ENCODE assay signal across 1 cellular context in the genomic region with DNA sequence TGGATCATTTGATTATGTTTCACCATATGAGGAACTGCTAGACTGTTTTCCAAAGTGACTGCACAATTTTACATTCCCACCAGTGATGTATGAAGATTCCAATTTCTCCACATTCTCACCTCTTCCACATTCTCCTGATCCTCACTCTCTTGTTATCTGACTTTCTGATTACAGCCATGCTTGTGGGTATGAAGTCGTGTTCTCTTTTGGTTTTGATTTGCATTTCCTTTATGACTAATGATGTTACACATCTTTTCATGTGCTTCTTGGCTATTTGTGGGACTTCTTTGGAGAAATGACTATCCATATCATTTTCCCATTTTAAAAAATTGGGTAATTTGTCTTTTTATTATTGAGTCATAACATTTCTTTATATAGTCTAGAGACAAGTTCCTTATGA.
A peak's percentile ranks its signal among the peaks of the same experiment; 100 is the strongest.
TF ChIP-seq lines count a peak whose summit lies in the region.

No MANE protein-coding gene starts in this region.

TF ChIP-seq in GM12878, 131 proteins besides CTCF, POLR2A, EP300 and RAD21:
- TF ChIP-seq IRF4 (IDR thresholded peaks at IDR 0.05; ENCODE audit: low read depth, low read length) (0 out of 2 replicates have a peak, but pooled peaks have one; percentile 21), MEF2A (IDR thresholded peaks at IDR 0.05; ENCODE audit: insufficient read depth, low read depth, low read length) (0 out of 2 replicates have a peak, but pooled peaks have one; percentile 20), IKZF2 (IDR thresholded peaks at IDR 0.05) (peak; percentile 40 to 59), SREBF1 (IDR thresholded peaks at IDR 0.05; ENCODE audit: low read length) (no peak), HDAC6 (IDR thresholded peaks at IDR 0.05; ENCODE audit: unreplicated experiment) (no peak), RUNX3 (IDR thresholded peaks at IDR 0.05; ENCODE audit: low read length) (peak; percentile 65), FOXM1 (IDR thresholded peaks at IDR 0.05; ENCODE audit: low read depth, low read length) (peak; percentile 23; the same call in 1 of the 2 replicates), IKZF1 (conservative IDR thresholded peaks at IDR 0.05) (peak; percentile 17; the same call in 1 of the 2 replicates), BHLHE40 (IDR thresholded peaks at IDR 0.05; ENCODE audit: borderline replicate concordance in 1 of 2, low read depth in 2 of 2, low read length in 1 of 2) (peak in 1 of 2 experiments; percentile 24; a peak in 1 of 4 replicates), BCL11A (IDR thresholded peaks at IDR 0.05; ENCODE audit: low read depth, low read length) (0 out of 2 replicates have a peak, but pooled peaks have one; percentile 20), NFIC (IDR thresholded peaks at IDR 0.05; ENCODE audit: low read depth, low read length) (peak; percentile 41; the same call in 1 of the 2 replicates), CBX5 (IDR thresholded peaks at IDR 0.05; ENCODE audit: low read depth) (no peak), JUNB (IDR thresholded peaks at IDR 0.05) (peak; percentile 78)
- TF ChIP-seq, protein P1, sequence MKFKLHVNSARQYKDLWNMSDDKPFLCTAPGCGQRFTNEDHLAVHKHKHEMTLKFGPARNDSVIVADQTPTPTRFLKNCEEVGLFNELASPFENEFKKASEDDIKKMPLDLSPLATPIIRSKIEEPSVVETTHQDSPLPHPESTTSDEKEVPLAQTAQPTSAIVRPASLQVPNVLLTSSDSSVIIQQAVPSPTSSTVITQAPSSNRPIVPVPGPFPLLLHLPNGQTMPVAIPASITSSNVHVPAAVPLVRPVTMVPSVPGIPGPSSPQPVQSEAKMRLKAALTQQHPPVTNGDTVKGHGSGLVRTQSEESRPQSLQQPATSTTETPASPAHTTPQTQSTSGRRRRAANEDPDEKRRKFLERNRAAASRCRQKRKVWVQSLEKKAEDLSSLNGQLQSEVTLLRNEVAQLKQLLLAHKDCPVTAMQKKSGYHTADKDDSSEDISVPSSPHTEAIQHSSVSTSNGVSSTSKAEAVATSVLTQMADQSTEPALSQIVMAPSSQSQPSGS (IDR thresholded peaks at IDR 0.05; ENCODE audit: low read length), result peak; percentile 32; the same call in 1 of the 2 replicates
